In the genomic region with DNA sequence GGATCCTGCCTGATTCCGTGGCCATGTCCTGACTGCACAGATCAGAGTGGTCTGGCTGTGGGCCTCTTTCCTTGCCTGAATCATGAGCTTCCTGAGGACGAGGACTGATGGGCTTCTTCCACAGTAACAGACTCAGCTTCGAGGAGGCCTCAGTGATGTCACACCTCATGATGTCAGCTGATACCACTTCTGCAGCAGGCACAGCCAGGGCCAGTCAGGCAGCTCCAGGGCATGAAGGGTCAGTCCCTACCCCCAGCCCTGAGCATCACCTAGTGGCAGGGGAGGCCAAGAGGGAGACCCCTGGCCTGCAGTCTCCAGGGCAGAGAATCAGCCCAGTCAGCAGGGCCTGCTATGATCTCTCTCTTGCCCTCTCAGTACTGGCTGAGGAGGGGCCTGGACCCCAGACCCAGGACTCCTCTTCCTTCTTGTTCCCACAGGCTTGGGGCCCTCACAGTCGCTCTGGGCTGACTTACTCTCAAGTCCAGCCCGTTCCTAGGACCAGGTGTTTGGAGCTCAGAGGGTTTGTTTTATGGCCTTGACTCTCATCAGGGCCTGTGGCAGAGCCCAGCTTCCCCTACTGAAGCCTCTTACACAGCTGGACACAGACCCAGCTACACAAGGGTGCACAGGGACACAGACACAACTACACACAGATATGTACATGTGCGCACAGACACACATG, we compare ENCODE assay signal across 3 cellular contexts. TPM values are rescaled to one million over a fixed set of nuclear protein-coding genes. Genes with fewer than 3 reads are reported as not detected.
"Had no signal": no experiment of that assay in that cellular context is flagged by ENCODE, and none has a peak within 500 bp of the region (broad histone marks: within the 10 kb centered on the region; RNA-seq: fewer than 3 reads in every experiment).

No MANE protein-coding gene starts in this region.

RNA-seq across cellular contexts. Expression of a gene that starts 26.6 kb away (rescaled TPM):
- total RNA-seq: activated CD8-positive, alpha-beta T cell treated with anti-CD3 and anti-CD28 coated beads, Interleukin-2, amount 10 ng/mL, durations not matched to agents 7 days and 5 days; activated T-helper 1 cell treated with anti-CD3 and anti-CD28 coated beads, Interleukin-12 subunit alpha, Interleukin-12 subunit beta, Interleukin-2, Interleukin-4 antibody, amounts not matched to agents 30 ng/mL and 10 ng/mL and 1 ng/mL, durations not matched to agents 14 hours and 24 hours and 36 hours; T-helper 1 cell treated with Interleukin-12 subunit alpha and Interleukin-12 subunit beta and Interleukin-4 antibody, amounts not matched to agents 30 ng/mL and 1 ng/mL, for 36 hours had no signal
